Comparison of ENCODE assay signal across 6 cellular contexts in the genomic region with DNA sequence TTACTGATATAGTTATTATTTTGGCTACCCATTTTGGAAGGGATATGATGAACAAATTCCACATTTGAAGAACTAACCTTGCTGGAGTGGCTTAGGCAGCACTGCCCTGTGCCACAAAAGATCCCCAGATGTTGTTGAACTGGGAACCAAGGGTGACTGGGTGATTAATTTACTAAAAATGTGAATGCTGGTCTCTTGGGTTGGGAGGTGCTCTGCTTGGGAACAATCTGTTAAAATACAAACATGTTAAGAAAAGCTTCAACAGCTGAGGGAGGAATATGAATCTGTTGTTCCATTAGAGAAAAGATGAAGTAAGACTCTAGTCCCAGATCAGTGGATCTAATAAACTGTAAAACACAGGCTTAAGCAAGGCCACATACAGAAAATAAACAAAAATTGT.
"Had no signal": no experiment of that assay in that cellular context is flagged by ENCODE, and none has a peak within 500 bp of the region (broad histone marks: within the 10 kb centered on the region; RNA-seq: fewer than 3 reads in every experiment).

No MANE protein-coding gene starts in this region.

- DNase-seq: H9, HCEC 1CT, KBM-7 had no signal

- ATAC-seq: GM23338, HepG2 had no signal

- H3K9ac ChIP-seq: KMS-11 had no signal

- H3K27ac ChIP-seq: KMS-11 had no signal

- H3K4me2 ChIP-seq: GM23338, KMS-11 had no signal

- H2AFZ ChIP-seq: GM23338 had no signal

- H3K4me3 ChIP-seq: GM23338 had no signal
